ENCODE assay signal across 20 cellular contexts in genomic region chr7:73896454-73896853, GRCh38. TPM values are rescaled to one million over a fixed set of nuclear protein-coding genes. Genes with fewer than 3 reads are reported as not detected.
A peak's percentile ranks its signal among the peaks of the same experiment; 100 is the strongest.
DNase-seq lines count a peak whose midpoint lies in the region; ATAC-seq, FAIRE-seq and TF ChIP-seq lines count a peak whose summit lies in the region.
"Had no signal": no experiment of that assay in that cellular context is flagged by ENCODE, and none has a peak within 500 bp of the region (broad histone marks: within the 10 kb centered on the region; RNA-seq: fewer than 3 reads in every experiment).

No MANE protein-coding gene starts in this region.

- POLR2A ChIA-PET in GM12878 (lab: Charles Lee) = no interaction called here

- H3K4me1 ChIP-seq in GM12878 (ENCODE audit: control insufficient read depth, insufficient read depth, low read length) = no peaks in the 10 kb centered on the region
- no peaks in the 10 kb centered on the region for H3K4me1 ChIP-seq in neural progenitor cell
- H3K4me1 ChIP-seq in effector memory CD4-positive, alpha-beta T cell (ENCODE audit: control insufficient read depth, insufficient read depth, low read length, poor library complexity, severe bottlenecking) = no peaks in the 10 kb centered on the region
- H3K4me1 ChIP-seq: parathyroid adenoma had no signal

- SMC1A ChIA-PET in GM12878 (lab: Charles Lee; ENCODE audit: uncharacterized antibody, unreplicated experiment) = interaction anchor here (1.0 kb wide), 1 partner anchor 9 kb away, joined by 3 read pairs; no protein-coding TSS in a partner anchor

- no peaks in the 10 kb centered on the region for H3F3A ChIP-seq in neural progenitor cell (ENCODE audit: low read depth)

- no peaks in the 10 kb centered on the region for H3K79me2 ChIP-seq in GM12878 (ENCODE audit: control insufficient read depth, insufficient read depth, low read length)
- H3K79me2 ChIP-seq in neural progenitor cell (ENCODE audit: low read depth) = no peaks in the 10 kb centered on the region
- H3K79me2 ChIP-seq: parathyroid adenoma had no signal

- H3K4me2 ChIP-seq in GM12878 (ENCODE audit: control insufficient read depth, insufficient read depth) (no peak overlapping the region), neural progenitor cell (no peak overlapping the region)
- H3K4me2 ChIP-seq: A549 had no signal

- no peak overlapping the region for H2AFZ ChIP-seq in GM12878 (ENCODE audit: control insufficient read depth, low read depth, low read length)
- H2AFZ ChIP-seq in neural progenitor cell (replicated peaks) = no peak overlapping the region
- H2AFZ ChIP-seq: parathyroid adenoma had no signal

- TF ChIP-seq CTCF in GM12878 (IDR thresholded peaks at IDR 0.05 in 2 of 3, conservative IDR thresholded peaks at IDR 0.05 in 1 of 3; ENCODE audit: control insufficient read depth in 2 of 3, extremely low read depth in 1 of 3, insufficient read depth in 1 of 3, low read depth in 3 of 3, low read length in 3 of 3) = no peak
- TF ChIP-seq CTCF in neural progenitor cell (IDR thresholded peaks at IDR 0.05) = no peak
- no peak for TF ChIP-seq CTCF in brain microvascular endothelial cell (IDR thresholded peaks at IDR 0.05; ENCODE audit: low read depth, low read length, missing control alignments)

- peak; percentile 79 for ATAC-seq in HG02870 (IDR thresholded peaks at IDR 0.05; ENCODE audit: unreplicated experiment)
- peak; percentile 55; the same call in 1 of the 3 replicates for ATAC-seq in GM12878
- no peak for ATAC-seq in GM21528 (IDR thresholded peaks at IDR 0.05; ENCODE audit: low FRiP score, unreplicated experiment)
- ATAC-seq in HG02884 (IDR thresholded peaks at IDR 0.05; ENCODE audit: unreplicated experiment) = no peak
- ATAC-seq: A549; activated CD4-positive, alpha-beta T cell treated with anti-CD3 and anti-CD28 coated beads for 36 hours; effector memory CD8-positive, alpha-beta T cell; stimulated activated naive CD8-positive, alpha-beta T cell treated with anti-CD3 and anti-CD28 coated beads, Interleukin-15, Interleukin-2, amounts not matched to agents 100 U/mL and 50 U/mL, for 24 hours; T-helper 17 cell had no signal

- 0% methylated on average over 1 of the region's 1 CpG for WGBS in GM12878 (ENCODE audit: insufficient coverage, insufficient replicate concordance, low lambda C conversion rate, missing lambda C conversion rate)

- H3K27ac Mint-ChIP-seq in neural progenitor cell = no peak overlapping the region
- H3K27ac Mint-ChIP-seq: activated CD4-positive, alpha-beta T cell treated with anti-CD3 and anti-CD28 coated beads for 36 hours; CD4-positive, alpha-beta memory T cell; effector memory CD8-positive, alpha-beta T cell; T-helper 17 cell had no signal

- H3K9me3 ChIP-seq in GM12878 (replicated peaks; ENCODE audit: control insufficient read depth, insufficient read depth, low read length) (no peaks in the 10 kb centered on the region; the same call in 2 of the 3 replicates), neural progenitor cell (ENCODE audit: low read depth) (no peaks in the 10 kb centered on the region)
- H3K9me3 ChIP-seq in effector memory CD4-positive, alpha-beta T cell (ENCODE audit: control insufficient read depth, low read length) = no peaks in the 10 kb centered on the region

- BruUV-seq in GM12878 (replicated peaks; lab: Mats Ljungman, UMichigan) = no TSS peak

- H3K9me3 Mint-ChIP-seq in neural progenitor cell = peaks cover 24% of the 10 kb centered on the region
- H3K9me3 Mint-ChIP-seq: effector memory CD8-positive, alpha-beta T cell had no signal

- H3K36me3 ChIP-seq in GM12878 (ENCODE audit: control insufficient read depth in 2 of 2, insufficient read depth in 2 of 2, low read length in 1 of 2) = no peaks in the 10 kb centered on the region
- no peaks in the 10 kb centered on the region for H3K36me3 ChIP-seq in neural progenitor cell
- no peaks in the 10 kb centered on the region for H3K36me3 ChIP-seq in brain microvascular endothelial cell (replicated peaks)
- H3K36me3 ChIP-seq in effector memory CD4-positive, alpha-beta T cell (ENCODE audit: control insufficient read depth, insufficient read depth, low read length) = no peaks in the 10 kb centered on the region

- TF ChIP-seq RAD21 in GM12878 (IDR thresholded peaks at IDR 0.05; ENCODE audit: insufficient read depth, low read depth, low read length) = no peak

- H3K4me1 Mint-ChIP-seq in neural progenitor cell = peaks cover 24% of the 10 kb centered on the region
- H3K4me1 Mint-ChIP-seq: activated CD4-positive, alpha-beta T cell treated with anti-CD3 and anti-CD28 coated beads for 36 hours; CD4-positive, alpha-beta memory T cell had no signal

- H3K27me3 ChIP-seq in GM12878 (replicated peaks in 1 of 2; ENCODE audit: control insufficient read depth in 2 of 2, insufficient read depth in 2 of 2, low read length in 1 of 2) (no peaks in the 10 kb centered on the region), neural progenitor cell (no peaks in the 10 kb centered on the region), brain microvascular endothelial cell (replicated peaks) (no peaks in the 10 kb centered on the region)
- no peaks in the 10 kb centered on the region for H3K27me3 ChIP-seq in effector memory CD4-positive, alpha-beta T cell (replicated peaks; ENCODE audit: control insufficient read depth, insufficient read depth, low read length, poor library complexity, severe bottlenecking)

- H3K9ac ChIP-seq in GM12878 (ENCODE audit: control insufficient read depth, insufficient read depth, low read length) (no peak overlapping the region), neural progenitor cell (no peak overlapping the region)
- H3K9ac ChIP-seq: parathyroid adenoma had no signal

- in situ Hi-C loops in GM12878 (cut with MboI) = no loop called here
- in situ Hi-C loops in brain microvascular endothelial cell (cut with HindIII; ENCODE audit: low pct_ligation_motif_present, low sequenced_read_pairs) = no loop called here

- H3K4me3 Mint-ChIP-seq in neural progenitor cell = peak overlapping the region; percentile 9
- H3K4me3 Mint-ChIP-seq: activated CD4-positive, alpha-beta T cell treated with anti-CD3 and anti-CD28 coated beads for 36 hours; CD4-positive, alpha-beta memory T cell; effector memory CD8-positive, alpha-beta T cell; T-helper 17 cell had no signal

- no peak for TF ChIP-seq POLR2A in GM12878 (IDR thresholded peaks at IDR 0.05; ENCODE audit: low read depth, low read length)

- peaks cover 7% of the 10 kb centered on the region for H3K27me3 Mint-ChIP-seq in neural progenitor cell (ENCODE audit: insufficient read depth, low read depth)
- H3K27me3 Mint-ChIP-seq: activated CD4-positive, alpha-beta T cell treated with anti-CD3 and anti-CD28 coated beads for 36 hours had no signal

- CTCF ChIA-PET in GM12878 (lab: Yijun Ruan, JAX) = interaction anchor here (0.6 to 1.6 kb wide), 4 partner anchors 42 to 1071 kb away, joined by 3 to 8 read pairs (median 4); no protein-coding TSS in a partner anchor

- no peak for FAIRE-seq in GM12878 (lab: Jason Lieb, UNC)
- FAIRE-seq: A549, islet of Langerhans had no signal

- H3K4me3 ChIP-seq in GM12878 = no peak overlapping the region
- H3K4me3 ChIP-seq in neural progenitor cell = no peak overlapping the region
- H3K4me3 ChIP-seq in brain microvascular endothelial cell (ENCODE audit: low read depth, low read length) = no peak overlapping the region
- no peak overlapping the region for H3K4me3 ChIP-seq in effector memory CD4-positive, alpha-beta T cell (ENCODE audit: insufficient read depth, low read depth, low read length, poor library complexity, severe bottlenecking)
- H3K4me3 ChIP-seq: A549 had no signal

- H3K27ac ChIP-seq in GM12878 (ENCODE audit: control insufficient read depth, insufficient read depth) (no peak overlapping the region), neural progenitor cell (no peak overlapping the region), brain microvascular endothelial cell (no peak overlapping the region)
- H3K27ac ChIP-seq in effector memory CD4-positive, alpha-beta T cell (ENCODE audit: insufficient read depth, low read length, poor library complexity, severe bottlenecking) = no peak overlapping the region
- H3K27ac ChIP-seq: A549, parathyroid adenoma had no signal

- H3K36me3 Mint-ChIP-seq in neural progenitor cell = peaks cover 4% of the 10 kb centered on the region
- H3K36me3 Mint-ChIP-seq: CD4-positive, alpha-beta memory T cell had no signal

- RAD21 ChIA-PET in GM12878 (lab: Charles Lee; ENCODE audit: unreplicated experiment) = no interaction called here

- no peaks in the 10 kb centered on the region for H4K20me1 ChIP-seq in GM12878 (ENCODE audit: control insufficient read depth, insufficient read depth)
- no peaks in the 10 kb centered on the region for H4K20me1 ChIP-seq in neural progenitor cell (ENCODE audit: low read depth)

- peak; percentile 70 for DNase-seq in A172 (ENCODE audit: low spot score)
- no peak for DNase-seq in GM12878 (ENCODE audit: low read depth, low spot score)
- no peak for DNase-seq in neural progenitor cell (ENCODE audit: low spot score)
- DNase-seq in brain microvascular endothelial cell = no peak
- DNase-seq in effector memory CD4-positive, alpha-beta T cell = no peak
- DNase-seq: activated CD4-positive, alpha-beta T cell treated with anti-CD3 and anti-CD28 coated beads for 36 hours; activated naive CD4-positive, alpha-beta T cell treated with anti-CD3 and anti-CD28 coated beads, Interleukin-2, amount 50 U/mL, for 16 hours; CD4-positive, alpha-beta memory T cell; effector memory CD8-positive, alpha-beta T cell; NCI-H2029 treated with DMSO at 0.1 percent for 48 hours; stimulated activated naive CD8-positive, alpha-beta T cell treated with anti-CD3 and anti-CD28 coated beads, Interleukin-15, Interleukin-2, amounts not matched to agents 100 U/mL and 50 U/mL, for 24 hours; T-helper 17 cell had no signal

- intact Hi-C loops in GM12878 (cut with micrococcal nuclease; ENCODE audit: unreplicated experiment) = no loop called here

- no peak for TF ChIP-seq EP300 in GM12878 (IDR thresholded peaks at IDR 0.05; ENCODE audit: borderline replicate concordance in 1 of 2, control insufficient read depth in 1 of 2, low read depth in 2 of 2, low read length in 2 of 2)

RNA-seq across cellular contexts. Expression of gene TMEM270, which starts 35.5 kb away (rescaled TPM):
- total RNA-seq in A172 (2014; rRNA removed; shearing (Covaris generic)) = 0.52 and 1.7 TPM in 2 replicates
- not detected in 2 replicates for total RNA-seq in GM12878 (2013; cell fraction: nucleolus; rRNA removed)
- total RNA-seq in GM12878 (2014; rRNA removed) = not detected in 2 replicates
- total RNA-seq in GM12878 (2014; rRNA removed; fragmentation: Illumina TruSeq; extraction: Trizol) = not detected in 2 replicates
- total RNA-seq in GM12878 (2021) = not detected in 2 replicates
- not detected for polyA plus RNA-seq in GM12878 (2011; ENCODE audit: low read depth)
- polyA plus RNA-seq in GM12878 (2011; rRNA removed) = not detected in 2 replicates
- polyA plus RNA-seq in GM12878 (2011; cell fraction: cytosol; rRNA removed) = not detected in 2 replicates
- not detected in 2 replicates for polyA plus RNA-seq in GM12878 (2011; cell fraction: nucleus; rRNA removed)
- not detected in 2 replicates for polyA plus RNA-seq in GM12878 (2012)
- not detected in 2 replicates for polyA plus RNA-seq in GM12878 (2014; fragmentation: Illumina TruSeq; extraction: Trizol)
- polyA plus RNA-seq in GM12878 (2014; fragmentation: Nextera tagmentation; extraction: Ambion mirVana) = not detected
- polyA plus RNA-seq in GM12878 (2014; rRNA removed) = not detected in 2 replicates
- not detected for polyA plus RNA-seq in GM12878 (2016; fragmentation: Nextera tagmentation; extraction: Ambion mirVana)
- not detected in 2 replicates for polyA minus RNA-seq in GM12878 (2011; rRNA and poly(A)+ RNA removed)
- not detected in 2 replicates for polyA minus RNA-seq in GM12878 (2011; cell fraction: cytosol; rRNA and poly(A)+ RNA removed)
- polyA minus RNA-seq in GM12878 (2011; cell fraction: nucleus; rRNA and poly(A)+ RNA removed) = not detected in 2 replicates
- total RNA-seq in neural progenitor cell (ENCODE audit: low replicate concordance) = not detected in 2 replicates
- total RNA-seq: activated CD4-positive, alpha-beta T cell treated with anti-CD3 and anti-CD28 coated beads for 36 hours; CD4-positive, alpha-beta memory T cell; HT-29; mucosa of gallbladder; T-helper 17 cell had no signal
- polyA plus RNA-seq: A549; CD4-positive, alpha-beta memory T cell had no signal

RNA-seq across cellular contexts. Expression of gene METTL27, which starts 54.1 kb away (rescaled TPM):
- total RNA-seq in A172 (2014; rRNA removed; shearing (Covaris generic)) = 2.3 and 3.1 TPM in 2 replicates
- 0.93 and 1.3 TPM in 2 replicates for total RNA-seq in GM12878 (2013; cell fraction: nucleolus; rRNA removed)
- total RNA-seq in GM12878 (2014; rRNA removed) (0.90 and 1.7 TPM in 2 replicates), GM12878 (2014; rRNA removed; fragmentation: Illumina TruSeq; extraction: Trizol) (0.45 and 0.74 TPM in 2 replicates), GM12878 (2021) (0.80 and 1.7 TPM in 2 replicates), neural progenitor cell (ENCODE audit: low replicate concordance) (10.5 and 12.0 TPM in 2 replicates)
- not detected for polyA plus RNA-seq in GM12878 (2011; ENCODE audit: low read depth)
- polyA plus RNA-seq in GM12878 (2011; rRNA removed) (0.16 and 0.57 TPM in 2 replicates), GM12878 (2014; fragmentation: Illumina TruSeq; extraction: Trizol) (0.10 TPM in 1 of 2 replicates, not detected in the other), GM12878 (2014; fragmentation: Nextera tagmentation; extraction: Ambion mirVana) (under 1 TPM; 0.10 to 0.16 TPM), GM12878 (2014; rRNA removed) (1.1 and 1.5 TPM in 2 replicates), GM12878 (2016; fragmentation: Nextera tagmentation; extraction: Ambion mirVana) (1 to 10 TPM; 3.3 to 3.4 TPM)
- 0.55 and 0.72 TPM in 2 replicates for polyA plus RNA-seq in GM12878 (2011; cell fraction: cytosol; rRNA removed)
- polyA plus RNA-seq in GM12878 (2011; cell fraction: nucleus; rRNA removed) = 0.89 and 1.1 TPM in 2 replicates
- 1.5 and 1.8 TPM in 2 replicates for polyA plus RNA-seq in GM12878 (2012)
- polyA minus RNA-seq in GM12878 (2011; rRNA and poly(A)+ RNA removed) = 1.2 TPM in 1 of 2 replicates, not detected in the other
- polyA minus RNA-seq in GM12878 (2011; cell fraction: cytosol; rRNA and poly(A)+ RNA removed) = 1.5 TPM in 1 of 2 replicates, not detected in the other
- 0.77 TPM in 1 of 2 replicates, not detected in the other for polyA minus RNA-seq in GM12878 (2011; cell fraction: nucleus; rRNA and poly(A)+ RNA removed)

Comparison
In these comparisons a context has a peak if more than half of its experiments do, and no peak if none do; other contexts are left out.
1. ATAC-seq: peak in HG02870 (single experiment) and GM12878 (single experiment); none in GM21528 (single experiment) and HG02884 (single experiment).